Comparison of ENCODE assay signal across 1 cellular context in the genomic region with DNA sequence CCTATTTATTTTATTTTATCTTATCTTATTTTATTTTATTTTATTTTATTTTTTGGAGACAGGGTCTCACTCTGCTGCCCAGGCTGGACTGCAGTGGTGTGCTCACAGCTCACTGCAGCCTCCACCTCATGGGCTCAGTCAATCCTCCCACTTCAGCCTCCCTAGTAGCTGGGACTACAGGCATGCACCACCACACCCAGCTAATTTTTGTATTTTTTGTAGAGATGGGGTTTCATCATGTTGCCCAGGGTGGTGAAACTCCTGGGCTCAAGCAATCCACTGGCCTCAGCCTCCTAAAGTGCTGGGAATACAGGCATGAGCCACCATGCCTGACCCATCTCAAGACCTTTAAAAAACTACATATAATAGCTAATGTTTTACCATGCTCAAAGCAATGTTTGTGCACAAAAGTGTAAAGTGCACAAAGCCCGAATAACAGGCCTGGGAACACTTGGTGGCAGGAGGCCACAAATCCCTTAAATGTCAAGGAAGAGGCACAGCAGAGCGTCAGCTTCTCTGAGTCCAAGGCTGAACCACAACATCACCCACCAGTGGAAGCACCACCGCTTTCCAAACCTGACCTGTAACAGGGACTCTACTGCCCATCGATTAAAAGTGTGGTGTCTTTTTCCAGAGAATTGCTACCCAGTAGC.
TF ChIP-seq lines count a peak whose summit lies in the region.

No MANE protein-coding gene starts in this region.

TF ChIP-seq in HepG2, 621 proteins besides CTCF, POLR2A, EP300 and RAD21 (continued from another document and continues in another):
- TF ChIP-seq, protein P1, sequence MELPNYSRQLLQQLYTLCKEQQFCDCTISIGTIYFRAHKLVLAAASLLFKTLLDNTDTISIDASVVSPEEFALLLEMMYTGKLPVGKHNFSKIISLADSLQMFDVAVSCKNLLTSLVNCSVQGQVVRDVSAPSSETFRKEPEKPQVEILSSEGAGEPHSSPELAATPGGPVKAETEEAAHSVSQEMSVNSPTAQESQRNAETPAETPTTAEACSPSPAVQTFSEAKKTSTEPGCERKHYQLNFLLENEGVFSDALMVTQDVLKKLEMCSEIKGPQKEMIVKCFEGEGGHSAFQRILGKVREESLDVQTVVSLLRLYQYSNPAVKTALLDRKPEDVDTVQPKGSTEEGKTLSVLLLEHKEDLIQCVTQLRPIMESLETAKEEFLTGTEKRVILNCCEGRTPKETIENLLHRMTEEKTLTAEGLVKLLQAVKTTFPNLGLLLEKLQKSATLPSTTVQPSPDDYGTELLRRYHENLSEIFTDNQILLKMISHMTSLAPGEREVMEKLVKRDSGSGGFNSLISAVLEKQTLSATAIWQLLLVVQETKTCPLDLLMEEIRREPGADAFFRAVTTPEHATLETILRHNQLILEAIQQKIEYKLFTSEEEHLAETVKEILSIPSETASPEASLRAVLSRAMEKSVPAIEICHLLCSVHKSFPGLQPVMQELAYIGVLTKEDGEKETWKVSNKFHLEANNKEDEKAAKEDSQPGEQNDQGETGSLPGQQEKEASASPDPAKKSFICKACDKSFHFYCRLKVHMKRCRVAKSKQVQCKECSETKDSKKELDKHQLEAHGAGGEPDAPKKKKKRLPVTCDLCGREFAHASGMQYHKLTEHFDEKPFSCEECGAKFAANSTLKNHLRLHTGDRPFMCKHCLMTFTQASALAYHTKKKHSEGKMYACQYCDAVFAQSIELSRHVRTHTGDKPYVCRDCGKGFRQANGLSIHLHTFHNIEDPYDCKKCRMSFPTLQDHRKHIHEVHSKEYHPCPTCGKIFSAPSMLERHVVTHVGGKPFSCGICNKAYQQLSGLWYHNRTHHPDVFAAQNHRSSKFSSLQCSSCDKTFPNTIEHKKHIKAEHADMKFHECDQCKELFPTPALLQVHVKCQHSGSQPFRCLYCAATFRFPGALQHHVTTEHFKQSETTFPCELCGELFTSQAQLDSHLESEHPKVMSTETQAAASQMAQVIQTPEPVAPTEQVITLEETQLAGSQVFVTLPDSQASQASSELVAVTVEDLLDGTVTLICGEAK (IDR thresholded peaks at IDR 0.05): no peak
- TF ChIP-seq, protein P1 (CRISPR knock-in tag; IDR thresholded peaks at IDR 0.05): no peak
- TF ChIP-seq FOXM1 (CRISPR knock-in tag; IDR thresholded peaks at IDR 0.05) (no peak), SRY (CRISPR knock-in tag; IDR thresholded peaks at IDR 0.05) (no peak), ZNF775 (CRISPR knock-in tag; IDR thresholded peaks at IDR 0.05; ENCODE audit: borderline replicate concordance) (no peak), SMYD3 (CRISPR knock-in tag; IDR thresholded peaks at IDR 0.05) (0 out of 2 replicates have a peak, but pooled peaks have one; percentile 48), RBAK (CRISPR knock-in tag; IDR thresholded peaks at IDR 0.05) (no peak), YY1 (IDR thresholded peaks at IDR 0.05; ENCODE audit: insufficient read depth, insufficient replicate concordance, low read depth, low read length) (no peak), PCBP2 (optimal IDR thresholded peaks at IDR 0.05; ENCODE audit: low read depth, low read length, poor library complexity, severe bottlenecking) (no peak), CREBL2 (CRISPR knock-in tag; IDR thresholded peaks at IDR 0.05; ENCODE audit: borderline replicate concordance) (no peak), ZNF225 (CRISPR knock-in tag; IDR thresholded peaks at IDR 0.05) (no peak), SALL1 (CRISPR knock-in tag; IDR thresholded peaks at IDR 0.05) (peak; percentile 66), TAF15 (IDR thresholded peaks at IDR 0.05; ENCODE audit: low read depth, low read length, poor library complexity, severe bottlenecking) (no peak), FOXK1 (CRISPR knock-in tag; IDR thresholded peaks at IDR 0.05; ENCODE audit: borderline replicate concordance, low read depth) (no peak), REL (CRISPR knock-in tag; conservative IDR thresholded peaks at IDR 0.05) (no peak), ZFP90 (CRISPR knock-in tag; IDR thresholded peaks at IDR 0.05; ENCODE audit: borderline replicate concordance) (no peak), ZFP37 (CRISPR knock-in tag; IDR thresholded peaks at IDR 0.05; ENCODE audit: borderline replicate concordance) (no peak), EEA1 (CRISPR knock-in tag; IDR thresholded peaks at IDR 0.05; ENCODE audit: borderline replicate concordance) (no peak), ELF4 (CRISPR knock-in tag; IDR thresholded peaks at IDR 0.05; ENCODE audit: borderline replicate concordance) (no peak), PHF5A (CRISPR knock-in tag; IDR thresholded peaks at IDR 0.05; ENCODE audit: low read depth, unreplicated experiment) (no peak), ZNF414 (CRISPR knock-in tag; IDR thresholded peaks at IDR 0.05) (0 out of 2 replicates have a peak, but pooled peaks have one; percentile 46), ZNF468 (CRISPR knock-in tag; IDR thresholded peaks at IDR 0.05) (no peak), PHF21A (CRISPR knock-in tag; IDR thresholded peaks at IDR 0.05) (peak; percentile 56), RBM22 (optimal IDR thresholded peaks at IDR 0.05; ENCODE audit: low read length) (no peak), ZNF891 (CRISPR knock-in tag; IDR thresholded peaks at IDR 0.05) (no peak), ZFY (CRISPR knock-in tag; IDR thresholded peaks at IDR 0.05) (peak; percentile 51), MLX (CRISPR knock-in tag; IDR thresholded peaks at IDR 0.05) (no peak), HES4 (CRISPR knock-in tag; IDR thresholded peaks at IDR 0.05; ENCODE audit: borderline replicate concordance) (no peak), ZNF562 (CRISPR knock-in tag; IDR thresholded peaks at IDR 0.05; ENCODE audit: borderline replicate concordance) (no peak), ZNF17 (CRISPR knock-in tag; IDR thresholded peaks at IDR 0.05) (no peak), KDM5B (CRISPR knock-in tag; IDR thresholded peaks at IDR 0.05; ENCODE audit: borderline replicate concordance) (no peak), ZNF101 (CRISPR knock-in tag; IDR thresholded peaks at IDR 0.05; ENCODE audit: borderline replicate concordance, low read depth) (no peak), SIX1 (CRISPR knock-in tag; IDR thresholded peaks at IDR 0.05; ENCODE audit: borderline replicate concordance) (no peak; the same call in 1 of the 2 replicates), RXRA (CRISPR knock-in tag; IDR thresholded peaks at IDR 0.05) (no peak; the same call in 1 of the 2 replicates), CAMTA2 (CRISPR knock-in tag; IDR thresholded peaks at IDR 0.05; ENCODE audit: borderline replicate concordance) (no peak), TCF12 (IDR thresholded peaks at IDR 0.05) (no peak), TCF12 (CRISPR knock-in tag; IDR thresholded peaks at IDR 0.05) (no peak), KLF15 (CRISPR knock-in tag; IDR thresholded peaks at IDR 0.05; ENCODE audit: borderline replicate concordance) (no peak), ZBTB26 (CRISPR knock-in tag; IDR thresholded peaks at IDR 0.05; ENCODE audit: borderline replicate concordance) (no peak), IKZF4 (CRISPR knock-in tag; IDR thresholded peaks at IDR 0.05; ENCODE audit: borderline replicate concordance, low read depth, not compliant biosample characterization) (no peak), SMAD9 (CRISPR knock-in tag; IDR thresholded peaks at IDR 0.05) (no peak), SMAD3 (CRISPR knock-in tag; IDR thresholded peaks at IDR 0.05) (no peak), TBL1XR1 (IDR thresholded peaks at IDR 0.05; ENCODE audit: borderline replicate concordance, low read length, partially characterized antibody) (no peak), ONECUT2 (CRISPR knock-in tag; IDR thresholded peaks at IDR 0.05) (no peak), RNF2 (conservative IDR thresholded peaks at IDR 0.05; ENCODE audit: low read depth) (no peak)
- TF ChIP-seq, protein P2, sequence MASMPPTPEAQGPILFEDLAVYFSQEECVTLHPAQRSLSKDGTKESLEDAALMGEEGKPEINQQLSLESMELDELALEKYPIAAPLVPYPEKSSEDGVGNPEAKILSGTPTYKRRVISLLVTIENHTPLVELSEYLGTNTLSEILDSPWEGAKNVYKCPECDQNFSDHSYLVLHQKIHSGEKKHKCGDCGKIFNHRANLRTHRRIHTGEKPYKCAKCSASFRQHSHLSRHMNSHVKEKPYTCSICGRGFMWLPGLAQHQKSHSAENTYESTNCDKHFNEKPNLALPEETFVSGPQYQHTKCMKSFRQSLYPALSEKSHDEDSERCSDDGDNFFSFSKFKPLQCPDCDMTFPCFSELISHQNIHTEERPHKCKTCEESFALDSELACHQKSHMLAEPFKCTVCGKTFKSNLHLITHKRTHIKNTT (CRISPR knock-in tag; IDR thresholded peaks at IDR 0.05): no peak
- TF ChIP-seq, protein P3, sequence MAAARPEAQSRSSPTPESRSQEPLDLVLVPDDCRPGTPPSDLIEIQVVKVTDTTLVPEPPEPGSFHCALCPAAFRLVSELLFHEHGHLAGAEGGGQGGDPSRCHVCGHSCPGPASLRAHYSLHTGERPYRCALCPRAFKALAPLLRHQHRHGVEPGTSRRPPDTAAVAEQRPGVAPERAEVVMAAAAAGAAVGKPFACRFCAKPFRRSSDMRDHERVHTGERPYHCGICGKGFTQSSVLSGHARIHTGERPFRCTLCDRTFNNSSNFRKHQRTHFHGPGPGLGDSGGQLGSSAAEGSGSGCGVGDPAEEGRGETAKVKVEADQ (CRISPR knock-in tag; IDR thresholded peaks at IDR 0.05; ENCODE audit: borderline replicate concordance): no peak
- TF ChIP-seq, protein P4, sequence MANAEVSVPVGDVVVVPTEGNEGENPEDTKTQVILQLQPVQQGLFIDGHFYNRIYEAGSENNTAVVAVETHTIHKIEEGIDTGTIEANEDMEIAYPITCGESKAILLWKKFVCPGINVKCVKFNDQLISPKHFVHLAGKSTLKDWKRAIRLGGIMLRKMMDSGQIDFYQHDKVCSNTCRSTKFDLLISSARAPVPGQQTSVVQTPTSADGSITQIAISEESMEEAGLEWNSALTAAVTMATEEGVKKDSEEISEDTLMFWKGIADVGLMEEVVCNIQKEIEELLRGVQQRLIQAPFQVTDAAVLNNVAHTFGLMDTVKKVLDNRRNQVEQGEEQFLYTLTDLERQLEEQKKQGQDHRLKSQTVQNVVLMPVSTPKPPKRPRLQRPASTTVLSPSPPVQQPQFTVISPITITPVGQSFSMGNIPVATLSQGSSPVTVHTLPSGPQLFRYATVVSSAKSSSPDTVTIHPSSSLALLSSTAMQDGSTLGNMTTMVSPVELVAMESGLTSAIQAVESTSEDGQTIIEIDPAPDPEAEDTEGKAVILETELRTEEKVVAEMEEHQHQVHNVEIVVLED (CRISPR knock-in tag; IDR thresholded peaks at IDR 0.05; ENCODE audit: borderline replicate concordance): no peak
